15 cellular contexts compared by ENCODE assay signal in genomic region chr2:64440831-64441230, GRCh38. TPM values are rescaled to one million over a fixed set of nuclear protein-coding genes. Genes with fewer than 3 reads are reported as not detected.
DNase-seq lines count a peak whose midpoint lies in the region; ATAC-seq, FAIRE-seq and TF ChIP-seq lines count a peak whose summit lies in the region.
"Had no signal": no experiment of that assay in that cellular context is flagged by ENCODE, and none has a peak within 500 bp of the region (broad histone marks: within the 10 kb centered on the region; RNA-seq: fewer than 3 reads in every experiment).

No MANE protein-coding gene starts in this region.

- FAIRE-seq in A549 (lab: Jason Lieb, UNC) (peak; percentile 39), small intestine (lab: Jason Lieb, UNC) (no peak)
- FAIRE-seq: GM12878 had no signal

- no peak overlapping the region for H3K9ac ChIP-seq in skeletal muscle tissue (ENCODE audit: low read depth in 1 of 3, low read length in 3 of 3)
- H3K9ac ChIP-seq: BLaER1 had no signal

- TF ChIP-seq EP300 in A549 (IDR thresholded peaks at IDR 0.05), result no peak
- TF ChIP-seq EP300 in esophagus muscularis mucosa (IDR thresholded peaks at IDR 0.05), result no peak

- 59% methylated on average over 2 of the region's 2 CpGs for WGBS in A549 (ENCODE audit: missing lambda C conversion rate)
- WGBS in esophagus muscularis mucosa, result 63% methylated on average over 2 of the region's 2 CpGs
- WGBS in small intestine, 3 donors, result 75 to 96% (median 93%) methylated on average over 2 of the region's 2 CpGs

- H3K4me2 ChIP-seq in A549, result no peak overlapping the region
- H3K4me2 ChIP-seq: BLaER1 had no signal

- H3K4me3 ChIP-seq in A549 (no peak overlapping the region), esophagus muscularis mucosa (no peak overlapping the region), skeletal muscle tissue (ENCODE audit: low read length in 3 of 3) (no peak overlapping the region), small intestine (ENCODE audit: low read depth in 1 of 2, low read length in 2 of 2) (no peak overlapping the region), Peyer's patch (no peak overlapping the region)
- H3K4me3 ChIP-seq: BLaER1, GM12878 had no signal

- TF ChIP-seq CTCF in A549 (IDR thresholded peaks at IDR 0.05), result no peak
- TF ChIP-seq CTCF in esophagus muscularis mucosa (IDR thresholded peaks at IDR 0.05), result no peak
- no peak for TF ChIP-seq CTCF in Peyer's patch (IDR thresholded peaks at IDR 0.05)

- no peak for DNase-seq in A549 (ENCODE audit: low read depth in 1 of 2, low spot score in 1 of 2)
- DNase-seq in NCI-H82 (lab: John Stamatoyannopoulos, UW), result peak; percentile 89
- peak; percentile 12 for DNase-seq in esophagus muscularis mucosa (ENCODE audit: extremely low spot score)
- no peak for DNase-seq in small intestine
- no peak for DNase-seq in DMS79 (lab: John Stamatoyannopoulos, UW)
- no peak for DNase-seq in Peyer's patch
- DNase-seq: CD4-positive, alpha-beta memory T cell; DND-41; EL; GOT3; H9 had no signal

- ATAC-seq in A549, result no peak
- ATAC-seq: GM12878 had no signal

- CTCF ChIA-PET in A549 (lab: Yijun Ruan, JAX), result interaction anchor here (1.0 to 1.4 kb wide), 3 partner anchors 21 to 110 kb away, joined by 3 to 5 read pairs (median 3); no protein-coding TSS in a partner anchor

- intact Hi-C loops in esophagus muscularis mucosa (cut with DNase I), result no loop called here

- H3K9me3 ChIP-seq in A549 (no peaks in the 10 kb centered on the region), esophagus muscularis mucosa (no peaks in the 10 kb centered on the region), skeletal muscle tissue (ENCODE audit: control insufficient read depth in 3 of 3, low read length in 3 of 3) (no peaks in the 10 kb centered on the region), small intestine (ENCODE audit: control insufficient read depth, low read depth) (no peaks in the 10 kb centered on the region), Peyer's patch (no peaks in the 10 kb centered on the region)
- H3K9me3 ChIP-seq: BLaER1 had no signal

- TF ChIP-seq POLR2A in A549 (IDR thresholded peaks at IDR 0.05; ENCODE audit: low read length) (no peak), esophagus muscularis mucosa (IDR thresholded peaks at IDR 0.05; ENCODE audit: low read depth) (no peak), Peyer's patch (IDR thresholded peaks at IDR 0.05) (no peak)

- H3K27ac ChIP-seq in A549 (no peak overlapping the region), esophagus muscularis mucosa (replicated peaks in 1 of 4) (no peak overlapping the region), skeletal muscle tissue (ENCODE audit: low read depth, low read length) (peak overlapping the region; percentile 64), small intestine (ENCODE audit: low read depth in 1 of 2, low read length in 1 of 2) (no peak overlapping the region), Peyer's patch (no peak overlapping the region)
- H3K27ac ChIP-seq: 22Rv1, BLaER1 had no signal

- POLR2A ChIA-PET in A549 (lab: Yijun Ruan, JAX), result no interaction called here

- no peaks in the 10 kb centered on the region for H3K27me3 ChIP-seq in esophagus muscularis mucosa
- H3K27me3 ChIP-seq in skeletal muscle tissue (ENCODE audit: control insufficient read depth in 3 of 3, insufficient read depth in 3 of 3, low read length in 3 of 3), result no peaks in the 10 kb centered on the region
- H3K27me3 ChIP-seq in small intestine (ENCODE audit: control insufficient read depth in 2 of 2, insufficient read depth in 2 of 2, low read length in 2 of 2), result peaks cover 0 to 4% of the 10 kb centered on the region in 2 donors
- H3K27me3 ChIP-seq in Peyer's patch, result no peaks in the 10 kb centered on the region
- H3K27me3 ChIP-seq: BLaER1 had no signal

- no peaks in the 10 kb centered on the region for H3K36me3 ChIP-seq in esophagus muscularis mucosa
- H3K36me3 ChIP-seq in skeletal muscle tissue (ENCODE audit: control insufficient read depth in 3 of 3, insufficient read depth in 3 of 3, low read length in 3 of 3), result no peaks in the 10 kb centered on the region
- H3K36me3 ChIP-seq in small intestine (ENCODE audit: control insufficient read depth in 2 of 2, insufficient read depth in 2 of 2, low read length in 2 of 2), result no peaks in the 10 kb centered on the region
- H3K36me3 ChIP-seq in Peyer's patch, result no peaks in the 10 kb centered on the region
- H3K36me3 ChIP-seq: BLaER1 had no signal

- TF ChIP-seq RAD21 in A549 (conservative IDR thresholded peaks at IDR 0.05 in 1 of 2, IDR thresholded peaks at IDR 0.05 in 1 of 2), result no peak

- no peaks in the 10 kb centered on the region for H3K4me1 ChIP-seq in A549
- H3K4me1 ChIP-seq in esophagus muscularis mucosa, result peaks cover 0 to 7% (median 0%) of the 10 kb centered on the region in 4 donors
- H3K4me1 ChIP-seq in skeletal muscle tissue (ENCODE audit: control insufficient read depth in 3 of 3, insufficient read depth in 3 of 3, low read length in 3 of 3), result peaks cover 8 to 17% (median 17%) of the 10 kb centered on the region in 3 donors
- H3K4me1 ChIP-seq in small intestine (ENCODE audit: control insufficient read depth in 2 of 2, insufficient read depth in 1 of 2, low read depth in 1 of 2, low read length in 1 of 2), result peaks cover 0 to 4% of the 10 kb centered on the region in 2 donors
- peaks cover 0 to 3% (median 0%) of the 10 kb centered on the region in 4 donors for H3K4me1 ChIP-seq in Peyer's patch
- H3K4me1 ChIP-seq: BLaER1 had no signal

TF ChIP-seq in A549, 52 proteins besides CTCF, POLR2A, EP300 and RAD21 (continues in another document):
- TF ChIP-seq ZC3H11A (IDR thresholded peaks at IDR 0.05) (no peak), PHF8 (IDR thresholded peaks at IDR 0.05; ENCODE audit: borderline replicate concordance, low read depth) (no peak), BHLHE40 (IDR thresholded peaks at IDR 0.05; ENCODE audit: low read depth, low read length) (no peak), HOXB13 (CRISPR knock-in tag; IDR thresholded peaks at IDR 0.05; ENCODE audit: low read depth) (no peak), JUNB (IDR thresholded peaks at IDR 0.05) (no peak), KDM5A (IDR thresholded peaks at IDR 0.05) (no peak), PBX3 (IDR thresholded peaks at IDR 0.05) (no peak)
- TF ChIP-seq, protein P1, sequence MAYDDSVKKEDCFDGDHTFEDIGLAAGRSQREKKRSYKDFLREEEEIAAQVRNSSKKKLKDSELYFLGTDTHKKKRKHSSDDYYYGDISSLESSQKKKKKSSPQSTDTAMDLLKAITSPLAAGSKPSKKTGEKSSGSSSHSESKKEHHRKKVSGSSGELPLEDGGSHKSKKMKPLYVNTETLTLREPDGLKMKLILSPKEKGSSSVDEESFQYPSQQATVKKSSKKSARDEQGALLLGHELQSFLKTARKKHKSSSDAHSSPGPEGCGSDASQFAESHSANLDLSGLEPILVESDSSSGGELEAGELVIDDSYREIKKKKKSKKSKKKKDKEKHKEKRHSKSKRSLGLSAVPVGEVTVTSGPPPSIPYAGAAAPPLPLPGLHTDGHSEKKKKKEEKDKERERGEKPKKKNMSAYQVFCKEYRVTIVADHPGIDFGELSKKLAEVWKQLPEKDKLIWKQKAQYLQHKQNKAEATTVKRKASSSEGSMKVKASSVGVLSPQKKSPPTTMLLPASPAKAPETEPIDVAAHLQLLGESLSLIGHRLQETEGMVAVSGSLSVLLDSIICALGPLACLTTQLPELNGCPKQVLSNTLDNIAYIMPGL (CRISPR knock-in tag; IDR thresholded peaks at IDR 0.05; ENCODE audit: borderline replicate concordance), result no peak
- TF ChIP-seq, protein P2, sequence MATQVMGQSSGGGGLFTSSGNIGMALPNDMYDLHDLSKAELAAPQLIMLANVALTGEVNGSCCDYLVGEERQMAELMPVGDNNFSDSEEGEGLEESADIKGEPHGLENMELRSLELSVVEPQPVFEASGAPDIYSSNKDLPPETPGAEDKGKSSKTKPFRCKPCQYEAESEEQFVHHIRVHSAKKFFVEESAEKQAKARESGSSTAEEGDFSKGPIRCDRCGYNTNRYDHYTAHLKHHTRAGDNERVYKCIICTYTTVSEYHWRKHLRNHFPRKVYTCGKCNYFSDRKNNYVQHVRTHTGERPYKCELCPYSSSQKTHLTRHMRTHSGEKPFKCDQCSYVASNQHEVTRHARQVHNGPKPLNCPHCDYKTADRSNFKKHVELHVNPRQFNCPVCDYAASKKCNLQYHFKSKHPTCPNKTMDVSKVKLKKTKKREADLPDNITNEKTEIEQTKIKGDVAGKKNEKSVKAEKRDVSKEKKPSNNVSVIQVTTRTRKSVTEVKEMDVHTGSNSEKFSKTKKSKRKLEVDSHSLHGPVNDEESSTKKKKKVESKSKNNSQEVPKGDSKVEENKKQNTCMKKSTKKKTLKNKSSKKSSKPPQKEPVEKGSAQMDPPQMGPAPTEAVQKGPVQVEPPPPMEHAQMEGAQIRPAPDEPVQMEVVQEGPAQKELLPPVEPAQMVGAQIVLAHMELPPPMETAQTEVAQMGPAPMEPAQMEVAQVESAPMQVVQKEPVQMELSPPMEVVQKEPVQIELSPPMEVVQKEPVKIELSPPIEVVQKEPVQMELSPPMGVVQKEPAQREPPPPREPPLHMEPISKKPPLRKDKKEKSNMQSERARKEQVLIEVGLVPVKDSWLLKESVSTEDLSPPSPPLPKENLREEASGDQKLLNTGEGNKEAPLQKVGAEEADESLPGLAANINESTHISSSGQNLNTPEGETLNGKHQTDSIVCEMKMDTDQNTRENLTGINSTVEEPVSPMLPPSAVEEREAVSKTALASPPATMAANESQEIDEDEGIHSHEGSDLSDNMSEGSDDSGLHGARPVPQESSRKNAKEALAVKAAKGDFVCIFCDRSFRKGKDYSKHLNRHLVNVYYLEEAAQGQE (IDR thresholded peaks at IDR 0.05), result no peak

RNA-seq across cellular contexts. Expression of gene LGALSL, which starts 13.1 kb away (rescaled TPM):
- polyA plus RNA-seq in A549 (2011; rRNA removed), result 12.7 and 14.1 TPM in 2 replicates
- polyA plus RNA-seq in A549 (2012; cell fraction: cytosol; rRNA removed), result 11.9 and 12.5 TPM in 2 replicates
- 3.5 and 5.6 TPM in 2 replicates for polyA plus RNA-seq in A549 (2012; cell fraction: nucleus; rRNA removed)
- 10.8 to 11.4 TPM (median 11.0 TPM) in 3 replicates for polyA plus RNA-seq in A549 (2017; fragmentation: RNase III; extraction: RNeasy Plus Mini Kit Qiagen cat#74134 plus additional on column Dnase treatment)
- 14.6 and 21.1 TPM in 2 replicates for polyA minus RNA-seq in A549 (2011; rRNA and poly(A)+ RNA removed)
- total RNA-seq in esophagus muscularis mucosa, result 10 to 100 TPM; 12.3 to 20.2 (median 17.5) TPM
- total RNA-seq in skeletal muscle tissue, result 11.5 TPM
- 10 to 100 TPM in 2 of 3 donors, 1 to 10 TPM in 1; 6.0 to 28.6 (median 24.8) TPM for polyA plus RNA-seq in small intestine
- 10 to 100 TPM; 17.8 to 56.1 (median 31.5) TPM for total RNA-seq in Peyer's patch

Comparison
In these comparisons a context has a peak if more than half of its experiments do, and no peak if none do; other contexts are left out.
1. DNase-seq: peak in NCI-H82 (single experiment) and esophagus muscularis mucosa (single experiment); none in A549 (0 of 2), small intestine (single experiment), DMS79 (single experiment) and Peyer's patch (0 of 3).